Comparison of ENCODE assay signal across 8 cellular contexts in genomic region chr9:35657327-35658143, GRCh38. TPM values are rescaled to one million over a fixed set of nuclear protein-coding genes. Genes with fewer than 3 reads are reported as not detected.
DNase-seq lines count a peak whose midpoint lies in the region; ATAC-seq and TF ChIP-seq lines count a peak whose summit lies in the region.

Gene RMRP (minus strand): TSS chr9:35658019.

- peak; percentile 98 for DNase-seq in BJ (ENCODE audit: low read depth)
- DNase-seq in NCI-H748 (lab: John Stamatoyannopoulos, UW; ENCODE audit: unreplicated experiment): peak; percentile 100
- DNase-seq in activated CD4-positive, alpha-beta T cell treated with anti-CD3 and anti-CD28 coated beads, Interleukin-2, amount 50 U/mL, for 24 hours (ENCODE audit: low read depth in 1 of 2, low spot score in 1 of 2): peak; percentile 78 to 96
- DNase-seq in left lobe of liver (ENCODE audit: low spot score): peak; percentile 99
- peak; percentile 95 for DNase-seq in stimulated activated CD4-positive, alpha-beta T cell treated with anti-CD3 and anti-CD28 coated beads, Interleukin-2, amount 100 ng/mL, for 4 hours (ENCODE audit: low read depth)

- H3K36me3 ChIP-seq in BJ (ENCODE audit: control insufficient read depth, insufficient read depth, low read length): peaks cover 3% of the 10 kb centered on the region

- POLR2A ChIA-PET in BJ (lab: Charles Lee): interaction anchor here (0.7 to 1.8 kb wide), 3 partner anchors 33 to 71 kb away, joined by 3 to 8 read pairs (median 7); partner anchors contain the start of gene TPM2

- ATAC-seq in GM19351 (IDR thresholded peaks at IDR 0.05; ENCODE audit: unreplicated experiment) (peak; percentile 82), HG03521 (IDR thresholded peaks at IDR 0.05; ENCODE audit: unreplicated experiment) (peak; percentile 76), left lobe of liver (peak; percentile 86)

- CTCF ChIA-PET in BJ (lab: Yijun Ruan, JAX): interaction anchor here (0.6 to 6.5 kb wide), 19 partner anchors 11 to 169 kb away, joined by 3 to 74 read pairs (median 4); partner anchors contain the start of genes CREB3, TESK1 and TLN1

- peak within 1 kb of the TSS; percentile 69 for H3K4me3 ChIP-seq in BJ (ENCODE audit: low read depth, low read length)

- H3K4me3 Mint-ChIP-seq in dendritic cell treated with granulocyte-macrophage colony-stimulating factor and Interleukin-4, amounts not matched to agents 40 ng/mL and 50 ng/mL, for 4 days: peak within 1 kb of the TSS; percentile 90

- TF ChIP-seq CTCF in BJ (IDR thresholded peaks at IDR 0.05; ENCODE audit: insufficient read depth, low read depth, low read length): peak; percentile 36; the same call in 1 of the 2 replicates

- H3K36me3 Mint-ChIP-seq in dendritic cell treated with granulocyte-macrophage colony-stimulating factor and Interleukin-4, amounts not matched to agents 40 ng/mL and 50 ng/mL, for 4 days (ENCODE audit: low read depth): peaks cover 37% of the 10 kb centered on the region

- no peaks in the 10 kb centered on the region for H3K9me3 Mint-ChIP-seq in dendritic cell treated with granulocyte-macrophage colony-stimulating factor and Interleukin-4, amounts not matched to agents 40 ng/mL and 50 ng/mL, for 4 days

- peaks cover 64% of the 10 kb centered on the region for H3K4me1 Mint-ChIP-seq in dendritic cell treated with granulocyte-macrophage colony-stimulating factor and Interleukin-4, amounts not matched to agents 40 ng/mL and 50 ng/mL, for 4 days (ENCODE audit: low read depth)

- no peaks in the 10 kb centered on the region for H3K27me3 ChIP-seq in BJ (ENCODE audit: control insufficient read depth, insufficient read depth, low read length)

- peak within 1 kb of the TSS; percentile 95 for H3K27ac Mint-ChIP-seq in dendritic cell treated with granulocyte-macrophage colony-stimulating factor and Interleukin-4, amounts not matched to agents 40 ng/mL and 50 ng/mL, for 4 days

- peaks cover 2% of the 10 kb centered on the region for H3K27me3 Mint-ChIP-seq in dendritic cell treated with granulocyte-macrophage colony-stimulating factor and Interleukin-4, amounts not matched to agents 40 ng/mL and 50 ng/mL, for 4 days

- intact Hi-C loops in dendritic cell treated with granulocyte-macrophage colony-stimulating factor and Interleukin-4, amounts not matched to agents 40 ng/mL and 50 ng/mL, for 4 days (cut with micrococcal nuclease): loop anchor here (1.0 to 2.0 kb wide), 2 partner anchors 8 to 53 kb away; partner anchors contain the start of gene TESK1

RNA-seq across cellular contexts. Expression of gene RMRP, which starts in this region (rescaled TPM):
- 235 and 1,738 TPM in 2 replicates for polyA plus RNA-seq in BJ (2011; rRNA removed)
- polyA minus RNA-seq in BJ (2011; rRNA and poly(A)+ RNA removed): 13,377 and 21,567 TPM in 2 replicates
- 13,056 TPM for total RNA-seq in left lobe of liver

Comparison
In these comparisons a context has a peak if more than half of its experiments do, and no peak if none do; other contexts are left out.
1. Peak in every context shown above with its lines: DNase-seq, ATAC-seq and H3K4me3 ChIP-seq.